26 cellular contexts compared by ENCODE assay signal in genomic region chr5:130687085-130687733, GRCh38.
"Had no signal": no experiment of that assay in that cellular context is flagged by ENCODE, and none has a peak within 500 bp of the region (broad histone marks: within the 10 kb centered on the region; RNA-seq: fewer than 3 reads in every experiment).

No MANE protein-coding gene starts in this region.

- H3K9me3 ChIP-seq: ascending aorta, SJCRH30 had no signal

- H3K36me3 Mint-ChIP-seq: activated naive CD4-positive, alpha-beta T cell treated with anti-CD3 and anti-CD28 coated beads, Interleukin-2, amount 50 U/mL, for 24 hours; activated naive CD8-positive, alpha-beta T cell treated with anti-CD3 and anti-CD28 coated beads, Interleukin-2, amount 10 ng/mL, durations not matched to agents 7 days and 5 days had no signal

- H3K9me3 Mint-ChIP-seq: activated CD4-positive, alpha-beta T cell treated with anti-CD3 and anti-CD28 coated beads, Interleukin-2, amount 10 ng/mL, durations not matched to agents 7 days and 5 days; activated naive CD4-positive, alpha-beta T cell treated with anti-CD3 and anti-CD28 coated beads, Interleukin-2, amount 50 U/mL, for 24 hours; activated naive CD8-positive, alpha-beta T cell treated with anti-CD3 and anti-CD28 coated beads, Interleukin-2, amount 10 ng/mL, durations not matched to agents 7 days and 5 days; activated T-cell treated with anti-CD3 and anti-CD28 coated beads, Interleukin-2, amount 50 U/mL, for 24 hours; activated T-helper 2 cell treated with anti-CD3 and anti-CD28 coated beads, Interferon-gamma antibody, Interleukin-2, Interleukin-4, amounts not matched to agents 10 μg/mL and 5 μg/mL and 100 μg/mL, durations not matched to agents 14 hours and 24 hours and 36 hours; T-helper 1 cell treated with Interleukin-12 subunit alpha and Interleukin-12 subunit beta and Interleukin-4 antibody, amounts not matched to agents 30 μg/mL and 1 μg/mL, for 36 hours; T-helper 2 cell treated with Interferon-gamma antibody and Interleukin-4, amounts not matched to agents 5 μg/mL and 100 μg/mL, for 36 hours had no signal

- H3K27ac ChIP-seq: ascending aorta, SJCRH30, SK-N-MC had no signal

- H3K27me3 ChIP-seq: ascending aorta had no signal

- H3K4me3 Mint-ChIP-seq: activated CD4-positive, alpha-beta T cell treated with anti-CD3 and anti-CD28 coated beads for 36 hours; activated CD4-positive, alpha-beta T cell treated with anti-CD3 and anti-CD28 coated beads, Interleukin-2, amount 10 ng/mL, durations not matched to agents 7 days and 5 days; activated CD8-positive, alpha-beta T cell treated with anti-CD3 and anti-CD28 coated beads, Interleukin-2, amount 10 ng/mL, durations not matched to agents 7 days and 5 days; activated naive CD4-positive, alpha-beta T cell treated with anti-CD3 and anti-CD28 coated beads, Interleukin-2, amount 50 U/mL, for 24 hours; activated naive CD8-positive, alpha-beta T cell treated with anti-CD3 and anti-CD28 coated beads, Interleukin-2, amount 10 ng/mL, durations not matched to agents 7 days and 5 days; activated T-cell treated with anti-CD3 and anti-CD28 coated beads, Interleukin-2, amount 50 U/mL, for 24 hours; T-helper 1 cell treated with Interleukin-12 subunit alpha and Interleukin-12 subunit beta and Interleukin-4 antibody, amounts not matched to agents 30 μg/mL and 1 μg/mL, for 36 hours; T-helper 2 cell treated with Interferon-gamma antibody and Interleukin-4, amounts not matched to agents 5 μg/mL and 100 μg/mL, for 36 hours had no signal

- H3K4me3 ChIP-seq: ascending aorta, SJCRH30, SK-N-MC had no signal

- H3K27ac Mint-ChIP-seq: activated CD4-positive, alpha-beta T cell treated with anti-CD3 and anti-CD28 coated beads for 36 hours; activated CD4-positive, alpha-beta T cell treated with anti-CD3 and anti-CD28 coated beads, Interleukin-2, amount 10 ng/mL, durations not matched to agents 7 days and 5 days; activated CD8-positive, alpha-beta T cell treated with anti-CD3 and anti-CD28 coated beads, Interleukin-2, amount 10 ng/mL, durations not matched to agents 7 days and 5 days; activated naive CD4-positive, alpha-beta T cell treated with anti-CD3 and anti-CD28 coated beads, Interleukin-2, amount 50 U/mL, for 24 hours; activated naive CD8-positive, alpha-beta T cell treated with anti-CD3 and anti-CD28 coated beads, Interleukin-2, amount 10 ng/mL, durations not matched to agents 7 days and 5 days; activated T-cell treated with anti-CD3 and anti-CD28 coated beads, Interleukin-2, amount 50 U/mL, for 24 hours; activated T-helper 2 cell treated with anti-CD3 and anti-CD28 coated beads, Interferon-gamma antibody, Interleukin-2, Interleukin-4, amounts not matched to agents 10 μg/mL and 5 μg/mL and 100 μg/mL, durations not matched to agents 14 hours and 24 hours and 36 hours; T-helper 1 cell treated with Interleukin-12 subunit alpha and Interleukin-12 subunit beta and Interleukin-4 antibody, amounts not matched to agents 30 μg/mL and 1 μg/mL, for 36 hours; T-helper 2 cell treated with Interferon-gamma antibody and Interleukin-4, amounts not matched to agents 5 μg/mL and 100 μg/mL, for 36 hours had no signal

- DNase-seq: activated CD4-positive, alpha-beta T cell treated with anti-CD3 and anti-CD28 coated beads for 36 hours; activated CD4-positive, alpha-beta T cell treated with anti-CD3 and anti-CD28 coated beads, Interleukin-2, amount 10 ng/mL, durations not matched to agents 7 days and 5 days; activated CD4-positive, alpha-beta T cell treated with anti-CD3 and anti-CD28 coated beads, Interleukin-2, amount 50 U/mL, for 48 hours; activated CD8-positive, alpha-beta T cell treated with anti-CD3 and anti-CD28 coated beads, Interleukin-2, amount 10 ng/mL, durations not matched to agents 7 days and 5 days; activated gamma-delta T cell; activated naive CD4-positive, alpha-beta T cell treated with Interleukin-2 at 50 U/mL for 16 hours; activated naive CD8-positive, alpha-beta T cell treated with anti-CD3 and anti-CD28 coated beads, Interleukin-2, amount 10 ng/mL, durations not matched to agents 7 days and 5 days; activated T-cell treated with anti-CD3 and anti-CD28 coated beads, Interleukin-2, amount 50 U/mL, for 24 hours; amygdala; NCI-H1092 treated with DMSO at 0.1 percent for 48 hours; NCI-H146; NCI-H1930; NCI-H2171 treated with DMSO at 0.1 percent for 48 hours; NCI-H2227 treated with DMSO at 0.1 percent for 48 hours; NCI-H446; NCI-H524 treated with DMSO at 0.1 percent for 48 hours; SHP77; SJCRH30 had no signal

- H3K4me1 ChIP-seq: ascending aorta, SJCRH30 had no signal

- ATAC-seq: activated CD4-positive, alpha-beta T cell treated with anti-CD3 and anti-CD28 coated beads for 36 hours; activated CD4-positive, CD25-positive, alpha-beta regulatory T cell treated with anti-CD3 and anti-CD28 coated beads, Interleukin-2, amount 50 U/mL, for 24 hours; activated CD8-positive, alpha-beta T cell treated with anti-CD3 and anti-CD28 coated beads, Interleukin-2, amount 10 ng/mL, durations not matched to agents 7 days and 5 days; Panc1 had no signal

- H3K36me3 ChIP-seq: ascending aorta, SJCRH30 had no signal

- H3K4me1 Mint-ChIP-seq: activated CD4-positive, alpha-beta T cell treated with anti-CD3 and anti-CD28 coated beads for 36 hours; activated CD4-positive, alpha-beta T cell treated with anti-CD3 and anti-CD28 coated beads, Interleukin-2, amount 10 ng/mL, durations not matched to agents 7 days and 5 days; activated naive CD4-positive, alpha-beta T cell treated with anti-CD3 and anti-CD28 coated beads, Interleukin-2, amount 50 U/mL, for 24 hours had no signal
